8 cellular contexts compared by ENCODE assay signal in the genomic region with DNA sequence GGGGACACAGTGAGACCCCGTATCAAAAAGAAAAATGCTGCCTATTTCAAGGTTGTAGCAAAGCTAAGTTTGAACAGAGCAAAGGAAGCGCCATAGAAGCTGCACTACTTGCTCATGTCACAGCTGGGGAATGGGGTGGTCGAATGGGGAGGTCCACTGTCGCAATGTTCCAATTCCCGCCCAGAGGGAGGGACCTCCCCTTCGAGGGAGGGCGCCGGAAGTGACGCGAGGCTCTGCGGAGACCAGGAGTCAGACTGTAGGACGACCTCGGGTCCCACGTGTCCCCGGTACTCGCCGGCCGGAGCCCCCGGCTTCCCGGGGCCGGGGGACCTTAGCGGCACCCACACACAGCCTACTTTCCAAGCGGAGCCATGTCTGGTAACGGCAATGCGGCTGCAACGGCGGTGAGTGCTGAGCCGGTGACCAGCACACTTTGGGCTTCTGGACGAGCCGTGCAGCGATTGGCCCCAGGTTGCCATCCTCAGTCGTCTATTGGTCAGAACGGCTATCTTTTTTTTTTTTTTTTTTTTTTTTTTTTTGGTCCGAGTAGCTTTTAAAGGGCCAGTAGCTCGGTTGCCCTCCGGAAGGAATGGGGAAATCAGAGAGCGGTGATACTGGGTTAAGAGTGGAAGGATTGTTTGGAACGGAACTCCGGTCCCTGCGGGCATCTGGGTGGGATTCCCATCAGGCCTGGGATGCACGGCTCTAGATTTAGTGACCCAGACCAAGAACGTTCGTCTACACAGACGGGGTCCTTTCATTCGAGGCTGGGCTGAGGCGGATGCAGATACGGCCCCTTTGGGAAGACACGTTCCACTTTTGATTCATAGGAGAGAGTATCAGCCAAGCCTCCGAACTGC. TPM values are rescaled to one million over a fixed set of nuclear protein-coding genes. Genes with fewer than 3 reads are reported as not detected.
DNase-seq lines count a peak whose midpoint lies in the region; ATAC-seq and TF ChIP-seq lines count a peak whose summit lies in the region.

Gene HMBS, plus strand, starts transcription at position 219 of the 860 bp plus-strand sequence. Its CDS starts 153 bp downstream, at position 372.

- H3K27ac ChIP-seq in right cardiac atrium (ENCODE audit: low read length) (peak within 1 kb of the TSS; percentile 75), vagina (peak within 1 kb of the TSS; percentile 63)

- intact Hi-C loops in T-helper 2 cell treated with Interferon-gamma antibody and Interleukin-4, amounts not matched to agents 100 ng/mL and 5 ng/mL, for 36 hours (cut with micrococcal nuclease), result loop anchor here (1.0 to 2.0 kb wide), 5 partner anchors 10 to 36 kb away; partner anchors contain the start of genes DPAGT1, HINFP, HYOU1 and VPS11
- intact Hi-C loops in right cardiac atrium (cut with DNase I) (no loop called here), vagina (cut with DNase I) (no loop called here)

- H3K27me3 ChIP-seq in right cardiac atrium (ENCODE audit: control insufficient read depth, insufficient read depth) (no peaks in the 10 kb centered on the region), vagina (no peaks in the 10 kb centered on the region)

- under 1% methylated on average over 49 of the region's 49 CpGs for WGBS in right cardiac atrium

- H3K4me1 ChIP-seq in right cardiac atrium (ENCODE audit: control insufficient read depth, insufficient read depth, low read length) (peaks cover 3% of the 10 kb centered on the region), vagina (peaks cover 16% of the 10 kb centered on the region)

- H3K4me3 ChIP-seq in right cardiac atrium (ENCODE audit: low read length) (peak within 1 kb of the TSS; percentile 52), vagina (peak within 1 kb of the TSS; percentile 63 to 80)

- ATAC-seq in GM18499 (IDR thresholded peaks at IDR 0.05; ENCODE audit: insufficient read depth, unreplicated experiment) (peak; percentile 75), HG02943 (IDR thresholded peaks at IDR 0.05; ENCODE audit: low read depth, unreplicated experiment) (peak; percentile 83), right cardiac atrium (peak; percentile 98)

- peaks cover 0 to 25% of the 10 kb centered on the region in 2 donors for H3K36me3 ChIP-seq in vagina

- no peak for TF ChIP-seq POLR2A in vagina (IDR thresholded peaks at IDR 0.05)

- DNase-seq in NCI-H187 treated with DMSO at 0.1 percent for 48 hours (lab: John Stamatoyannopoulos, UW), result peak; percentile 74
- peak; percentile 64 to 100 (median 94) for DNase-seq in anterior cingulate cortex (lab: John Stamatoyannopoulos, UW)
- DNase-seq in right cardiac atrium, result peak; percentile 95 to 98 (median 97)
- peak; percentile 65 for DNase-seq in pulmonary artery endothelial cell (ENCODE audit: low read depth, low spot score)
- peak in 1 of 2 donors; percentile 98 for DNase-seq in vagina (ENCODE audit: extremely low spot score in 2 of 2)

- TF ChIP-seq CTCF in vagina (IDR thresholded peaks at IDR 0.05), result no peak

- H3K9me3 ChIP-seq in right cardiac atrium (ENCODE audit: control insufficient read depth, low read length), result no peaks in the 10 kb centered on the region
- H3K9me3 ChIP-seq in vagina, result no peaks in the 10 kb centered on the region

RNA-seq across cellular contexts. Expression of gene HMBS, which starts in this region (rescaled TPM):
- 35.7 and 36.0 TPM in 2 replicates for total RNA-seq in T-helper 2 cell treated with Interferon-gamma antibody and Interleukin-4, amounts not matched to agents 100 ng/mL and 5 ng/mL, for 36 hours
- 10 to 100 TPM; 17.3 to 28.0 (median 22.2) TPM for total RNA-seq in right cardiac atrium
- polyA plus RNA-seq in right cardiac atrium, result 28.0 TPM
- total RNA-seq in pulmonary artery endothelial cell, result 7.8 and 11.0 TPM in 2 replicates
- 13.5 TPM for total RNA-seq in vagina
